ENCODE assay signal across 12 cellular contexts in genomic region chr9:125405938-125406811, GRCh38.
DNase-seq lines count a peak whose midpoint lies in the region; ATAC-seq, FAIRE-seq and TF ChIP-seq lines count a peak whose summit lies in the region.
"Had no signal": no experiment of that assay in that cellular context is flagged by ENCODE, and none has a peak within 500 bp of the region (broad histone marks: within the 10 kb centered on the region; RNA-seq: fewer than 3 reads in every experiment).

No MANE protein-coding gene starts in this region.

- no peak for FAIRE-seq in GM12891 (lab: Jason Lieb, UNC)

- TF ChIP-seq CTCF in HCT116 (IDR thresholded peaks at IDR 0.05 in 2 of 3, conservative IDR thresholded peaks at IDR 0.05 in 1 of 3; ENCODE audit: borderline replicate concordance in 1 of 3, insufficient read depth in 1 of 3, low read depth in 2 of 3, low read length in 2 of 3) = no peak
- TF ChIP-seq CTCF in fibroblast of villous mesenchyme (IDR thresholded peaks at IDR 0.05; ENCODE audit: insufficient read depth, low read depth, low read length) = no peak

- H2AFZ ChIP-seq in HCT116 (ENCODE audit: low read depth, low read length, poor library complexity, severe bottlenecking) = no peak overlapping the region

- POLR2A ChIA-PET in HCT116 (lab: Charles Lee) = no interaction called here

- intact Hi-C loops in HCT116 (cut with micrococcal nuclease) = loop anchor here (5.0 kb wide), 2 partner anchors 341 to 896 kb away; partner anchors contain the start of gene PBX3

- RAD21 ChIA-PET in HCT116 (lab: Charles Lee; ENCODE audit: low non-redundant PET in 1 of 2, low total read pairs in 2 of 2, uncharacterized antibody in 2 of 2, unreplicated experiment in 2 of 2) = no interaction called here

- no peaks in the 10 kb centered on the region for H3K36me3 ChIP-seq in HCT116 (ENCODE audit: control insufficient read depth in 1 of 2, insufficient read depth in 2 of 2, low read length in 2 of 2)
- H3K36me3 ChIP-seq: BE2C had no signal

- CTCF ChIA-PET in HCT116 (lab: Charles Lee) = interaction anchor here (3.3 kb wide), 1 partner anchor 1085 kb away, joined by 25 read pairs; no protein-coding TSS in a partner anchor

- H3K9me2 ChIP-seq in HCT116 (ENCODE audit: insufficient read depth) = no peaks in the 10 kb centered on the region

- H3K4me1 ChIP-seq in HCT116 (ENCODE audit: control insufficient read depth in 1 of 2, insufficient read depth in 2 of 2, low read length in 2 of 2) = peaks cover 12 to 45% of the 10 kb centered on the region in 2 experiments
- H3K4me1 ChIP-seq: BE2C had no signal

- in situ Hi-C loops in ACHN (cut with HindIII; ENCODE audit: low pct_ligation_motif_present, low pct_unique_long_range_greater_than_20kb, low sequenced_read_pairs) (no loop called here), SK-MEL-5 (cut with HindIII; ENCODE audit: low pct_unique_long_range_greater_than_20kb, low sequenced_read_pairs) (no loop called here)

- peak overlapping the region; percentile 22; the same call in 1 of the 2 replicates for H3K4me2 ChIP-seq in HCT116 (ENCODE audit: low read length)

- TF ChIP-seq RAD21 in HCT116 (IDR thresholded peaks at IDR 0.05; ENCODE audit: low read depth) = no peak

- no TSS peak for BruUV-seq in HCT116 (replicated peaks; lab: Mats Ljungman, UMichigan)

- no peaks in the 10 kb centered on the region for H3K27me3 ChIP-seq in HCT116 (ENCODE audit: insufficient read depth, low read length)
- H3K27me3 ChIP-seq: BE2C had no signal

- H3K79me2 ChIP-seq in HCT116 (ENCODE audit: insufficient read depth, low read length) = no peaks in the 10 kb centered on the region; the same call in 1 of the 2 replicates

- H3K9me3 ChIP-seq in HCT116 (ENCODE audit: control insufficient read depth in 1 of 2, insufficient read depth in 1 of 2, low read depth in 1 of 2, low read length in 2 of 2) = no peaks in the 10 kb centered on the region
- H3K9me3 ChIP-seq: BE2C had no signal

- ATAC-seq in HCT116 = no peak
- no peak for ATAC-seq in HG03460 (IDR thresholded peaks at IDR 0.05; ENCODE audit: unreplicated experiment)
- no peak for ATAC-seq in GM21381 (IDR thresholded peaks at IDR 0.05; ENCODE audit: unreplicated experiment)

- H3K4me3 ChIP-seq in HCT116 (replicated peaks in 1 of 2; ENCODE audit: low read depth in 1 of 2, low read length in 2 of 2) (no peak overlapping the region), fibroblast of villous mesenchyme (ENCODE audit: low read depth, low read length) (no peak overlapping the region)

- peak; percentile 10 for DNase-seq in ACHN
- DNase-seq in HCT116 (ENCODE audit: low read depth, low spot score) = no peak
- peak; percentile 52 for DNase-seq in SK-MEL-5 (ENCODE audit: low read depth, low spot score)
- DNase-seq in fibroblast of villous mesenchyme (ENCODE audit: low read depth) = peak; percentile 18
- no peak for DNase-seq in GM12891 (ENCODE audit: insufficient read length, low spot score)
- no peak for DNase-seq in NCI-H187 treated with DMSO at 0.1 percent for 48 hours (lab: John Stamatoyannopoulos, UW)
- DNase-seq: activated CD4-positive, alpha-beta T cell treated with anti-CD3 and anti-CD28 coated beads, Interleukin-2, amount 50 U/mL, for 1 hour; activated gamma-delta T cell treated with Interleukin-2 at 50 U/mL for 16 hours; BE2C; NCI-H1105 had no signal

- no peak overlapping the region for H3K9ac ChIP-seq in HCT116 (ENCODE audit: low read length)

- TF ChIP-seq POLR2A in HCT116 (IDR thresholded peaks at IDR 0.05; ENCODE audit: borderline replicate concordance, extremely low read depth, insufficient read depth, insufficient read length) (no peak), GM12891 (IDR thresholded peaks at IDR 0.05; ENCODE audit: low read depth, low read length) (no peak)

- no peak overlapping the region; the same call in 1 of the 2 replicates for H3K27ac ChIP-seq in HCT116 (ENCODE audit: low read depth, low read length)

- H4K20me1 ChIP-seq in HCT116 (ENCODE audit: insufficient read depth) = no peaks in the 10 kb centered on the region

TF ChIP-seq in HCT116, 20 proteins besides CTCF, POLR2A, EP300 and RAD21 (continues in another document):
- TF ChIP-seq EZH2phosphoT487 (IDR thresholded peaks at IDR 0.05; ENCODE audit: borderline replicate concordance) (no peak), EGR1 (IDR thresholded peaks at IDR 0.05; ENCODE audit: low read depth) (no peak), ELF1 (IDR thresholded peaks at IDR 0.05; ENCODE audit: borderline replicate concordance, low read depth) (no peak), POLR2AphosphoS5 (IDR thresholded peaks at IDR 0.05; ENCODE audit: low read depth, low read length) (no peak), REST (IDR thresholded peaks at IDR 0.05; ENCODE audit: low read depth) (no peak), CEBPB (IDR thresholded peaks at IDR 0.05; ENCODE audit: low read depth) (no peak), ATF3 (IDR thresholded peaks at IDR 0.05) (no peak), SIN3A (IDR thresholded peaks at IDR 0.05; ENCODE audit: low read depth) (no peak), FOSL1 (IDR thresholded peaks at IDR 0.05; ENCODE audit: low read depth) (no peak), EZH2 (IDR thresholded peaks at IDR 0.05) (no peak), CBX3 (IDR thresholded peaks at IDR 0.05; ENCODE audit: low read depth) (no peak)

TF ChIP-seq in GM12891, 5 proteins besides CTCF, POLR2A, EP300 and RAD21:
- TF ChIP-seq POU2F2 (IDR thresholded peaks at IDR 0.05; ENCODE audit: low read depth, low read length) (no peak), PAX5 (IDR thresholded peaks at IDR 0.05; ENCODE audit: insufficient read depth, low read length, severe bottlenecking) (no peak), TAF1 (IDR thresholded peaks at IDR 0.05; ENCODE audit: low read depth, low read length) (no peak), SPI1 (IDR thresholded peaks at IDR 0.05; ENCODE audit: low read depth, low read length) (no peak), POLR2AphosphoS5 (IDR thresholded peaks at IDR 0.05; ENCODE audit: low read depth, low read length) (no peak)

Comparison
In these comparisons a context has a peak if more than half of its experiments do, and no peak if none do; other contexts are left out.
1. DNase-seq: peak in ACHN (single experiment), SK-MEL-5 (single experiment) and fibroblast of villous mesenchyme (single experiment); none in HCT116 (single experiment), GM12891 (single experiment) and NCI-H187 treated with DMSO at 0.1 percent for 48 hours (single experiment).